Comparison of ENCODE assay signal across 18 cellular contexts in genomic region chr6:5833120-5833519, GRCh38.
DNase-seq lines count a peak whose midpoint lies in the region; ATAC-seq and TF ChIP-seq lines count a peak whose summit lies in the region.
"Had no signal": no experiment of that assay in that cellular context is flagged by ENCODE, and none has a peak within 500 bp of the region (broad histone marks: within the 10 kb centered on the region; RNA-seq: fewer than 3 reads in every experiment).

No MANE protein-coding gene starts in this region.

- intact Hi-C loops in CD4-positive, alpha-beta memory T cell (cut with micrococcal nuclease) = loop anchor here (5.0 kb wide), 1 partner anchor 34 kb away; no protein-coding TSS in a partner anchor
- intact Hi-C loops in natural killer cell (cut with micrococcal nuclease) (loop anchor here (5.0 kb wide), 1 partner anchor 34 kb away; no protein-coding TSS in a partner anchor), uterus (cut with DNase I; ENCODE audit: low total_unique reads) (no loop called here)

- H3K4me3 ChIP-seq in BLaER1 treated with 17β-estradiol and CSF1 and Interleukin-3, amounts not matched to agents 10 nM and 100 nM = no peak overlapping the region
- H3K4me3 ChIP-seq in CD4-positive, alpha-beta memory T cell (ENCODE audit: low read length in 2 of 2) = no peak overlapping the region
- no peak overlapping the region for H3K4me3 ChIP-seq in uterus
- H3K4me3 ChIP-seq: SJSA1 had no signal

- no peak for TF ChIP-seq CTCF in natural killer cell (IDR thresholded peaks at IDR 0.05)
- no peak for TF ChIP-seq CTCF in uterus (IDR thresholded peaks at IDR 0.05)

- ATAC-seq in T-helper 17 cell = no peak
- ATAC-seq in natural killer cell = no peak
- no peak for ATAC-seq in HG03139 (IDR thresholded peaks at IDR 0.05; ENCODE audit: unreplicated experiment)
- ATAC-seq: PC-3 had no signal

- H3K9ac ChIP-seq in BLaER1 treated with 17β-estradiol and CSF1 and Interleukin-3, amounts not matched to agents 10 nM and 100 nM = peak overlapping the region in 5 of 11 experiments; percentile 3 to 48 (median 21); a peak in 2 of 22 replicates

- CTCF ChIA-PET in CD4-positive, alpha-beta memory T cell (lab: Charles Lee; ENCODE audit: partially characterized antibody) = interaction anchor here (1.0 to 2.1 kb wide), 2 partner anchors 34 to 36 kb away, joined by 4 to 8 read pairs; no protein-coding TSS in a partner anchor

- no peaks in the 10 kb centered on the region for H3K9me3 Mint-ChIP-seq in CD4-positive, alpha-beta memory T cell
- no peaks in the 10 kb centered on the region for H3K9me3 Mint-ChIP-seq in natural killer cell

- H3K4me1 Mint-ChIP-seq in CD4-positive, alpha-beta memory T cell = peaks cover 25 to 48% (median 32%) of the 10 kb centered on the region in 4 donors
- H3K4me1 Mint-ChIP-seq in T-helper 17 cell (peaks cover 37% of the 10 kb centered on the region), natural killer cell (peaks cover 44 to 56% of the 10 kb centered on the region in 2 donors)

- TF ChIP-seq POLR2A in uterus (IDR thresholded peaks at IDR 0.05) = no peak

- H3K36me3 Mint-ChIP-seq in CD4-positive, alpha-beta memory T cell = no peaks in the 10 kb centered on the region
- H3K36me3 Mint-ChIP-seq in T-helper 17 cell (ENCODE audit: low read depth) = no peaks in the 10 kb centered on the region
- H3K36me3 Mint-ChIP-seq in natural killer cell = no peaks in the 10 kb centered on the region

- H3K27ac ChIP-seq in BLaER1 treated with 17β-estradiol and CSF1 and Interleukin-3, amounts not matched to agents 10 nM and 100 nM = peak overlapping the region in 9 of 11 experiments; percentile 24 to 80 (median 60); a peak in 15 of 22 replicates
- peak overlapping the region; percentile 38 for H3K27ac ChIP-seq in CD4-positive, alpha-beta memory T cell (ENCODE audit: low read depth, low read length)
- H3K27ac ChIP-seq in uterus = no peak overlapping the region
- H3K27ac ChIP-seq: C4-2B, SJSA1 had no signal

- H3K27ac Mint-ChIP-seq in CD4-positive, alpha-beta memory T cell = peak overlapping the region in 5 of 7 donors; percentile 66 to 94 (median 92)
- H3K27ac Mint-ChIP-seq in T-helper 17 cell (peak overlapping the region; percentile 93), natural killer cell (peak overlapping the region; percentile 95)
- H3K27ac Mint-ChIP-seq: HFFc6 had no signal

- no peaks in the 10 kb centered on the region for H3K27me3 ChIP-seq in BLaER1 treated with 17β-estradiol and CSF1 and Interleukin-3, amounts not matched to agents 10 nM and 100 nM
- no peaks in the 10 kb centered on the region for H3K27me3 ChIP-seq in CD4-positive, alpha-beta memory T cell (ENCODE audit: insufficient read depth, low read length)
- H3K27me3 ChIP-seq in uterus = no peaks in the 10 kb centered on the region
- H3K27me3 ChIP-seq: SJSA1 had no signal

- H3K4me3 Mint-ChIP-seq in CD4-positive, alpha-beta memory T cell = peak overlapping the region in 1 of 8 donors; percentile 86
- H3K4me3 Mint-ChIP-seq in T-helper 17 cell = no peak overlapping the region
- no peak overlapping the region for H3K4me3 Mint-ChIP-seq in natural killer cell
- H3K4me3 Mint-ChIP-seq: HFFc6 had no signal

- H4K20me1 ChIP-seq in BLaER1 treated with 17β-estradiol and CSF1 and Interleukin-3, amounts not matched to agents 10 nM and 100 nM = no peaks in the 10 kb centered on the region

- peak overlapping the region; percentile 57 to 92 (median 81) for H3K4me2 ChIP-seq in BLaER1 treated with 17β-estradiol and CSF1 and Interleukin-3, amounts not matched to agents 10 nM and 100 nM

- peaks cover 0 to 17% (median 7%) of the 10 kb centered on the region in 11 experiments; a peak in 15 of 22 replicates for H3K9me3 ChIP-seq in BLaER1 treated with 17β-estradiol and CSF1 and Interleukin-3, amounts not matched to agents 10 nM and 100 nM (replicated peaks in 1 of 11)
- no peaks in the 10 kb centered on the region for H3K9me3 ChIP-seq in CD4-positive, alpha-beta memory T cell (ENCODE audit: control insufficient read depth in 1 of 2, low read length in 2 of 2)
- H3K9me3 ChIP-seq in T-helper 17 cell (ENCODE audit: control insufficient read depth, low read length, poor library complexity, severe bottlenecking) (no peaks in the 10 kb centered on the region), uterus (no peaks in the 10 kb centered on the region)
- H3K9me3 ChIP-seq: SJSA1 had no signal

- POLR2A ChIA-PET in CD4-positive, alpha-beta memory T cell (lab: Charles Lee; ENCODE audit: partially characterized antibody) = interaction anchor here (0.8 to 1.6 kb wide), 3 partner anchors 34 to 214 kb away, joined by 3 to 5 read pairs (median 3); no protein-coding TSS in a partner anchor

- peaks cover 43 to 64% (median 57%) of the 10 kb centered on the region in 10 experiments for H3K4me1 ChIP-seq in BLaER1 treated with 17β-estradiol and CSF1 and Interleukin-3, amounts not matched to agents 10 nM and 100 nM
- H3K4me1 ChIP-seq in CD4-positive, alpha-beta memory T cell (ENCODE audit: insufficient read depth, low read length) = peaks cover 38% of the 10 kb centered on the region
- H3K4me1 ChIP-seq in uterus = no peaks in the 10 kb centered on the region
- H3K4me1 ChIP-seq: SJSA1 had no signal

- H3K27me3 Mint-ChIP-seq in CD4-positive, alpha-beta memory T cell = no peaks in the 10 kb centered on the region
- no peaks in the 10 kb centered on the region for H3K27me3 Mint-ChIP-seq in T-helper 17 cell
- H3K27me3 Mint-ChIP-seq in natural killer cell (ENCODE audit: low read depth in 2 of 2) = no peaks in the 10 kb centered on the region

- DNase-seq in CD4-positive, alpha-beta memory T cell = no peak
- no peak for DNase-seq in T-helper 17 cell
- DNase-seq in natural killer cell = no peak
- no peak for DNase-seq in NCI-H2227 treated with DMSO at 0.1 percent for 48 hours (lab: John Stamatoyannopoulos, UW)
- DNase-seq in uterus = no peak
- DNase-seq: DMS79 treated with DMSO at 0.1 percent for 48 hours, GF-D8, HFFc6, KG1, MM.1S, NCI-H1105 treated with DMSO at 0.1 percent for 48 hours, NCI-H187, NCI-H446, PC-3 had no signal

- H3K36me3 ChIP-seq in BLaER1 treated with 17β-estradiol and CSF1 and Interleukin-3, amounts not matched to agents 10 nM and 100 nM = 0 out of 22 replicates have a peak, but pooled peaks cover 0 to 5% (median 0%) of the 10 kb centered on the region in 11 experiments
- no peaks in the 10 kb centered on the region for H3K36me3 ChIP-seq in CD4-positive, alpha-beta memory T cell (ENCODE audit: insufficient read depth, low read length)
- H3K36me3 ChIP-seq in uterus = no peaks in the 10 kb centered on the region
- H3K36me3 ChIP-seq: SJSA1 had no signal

Comparison
In these comparisons a context has a peak if more than half of its experiments do, and no peak if none do; other contexts are left out.
1. H3K27ac ChIP-seq: peak in BLaER1 treated with 17β-estradiol and CSF1 and Interleukin-3, amounts not matched to agents 10 nM and 100 nM (9 of 11) and CD4-positive, alpha-beta memory T cell (single experiment); none in uterus (0 of 2).
2. Peak in every context shown above with its lines, with median percentiles within 50 percentile points of each other: H3K27ac Mint-ChIP-seq.